13 cellular contexts compared by ENCODE assay signal in genomic region chr2:64474200-64474630, GRCh38. TPM values are rescaled to one million over a fixed set of nuclear protein-coding genes. Genes with fewer than 3 reads are reported as not detected.
DNase-seq lines count a peak whose midpoint lies in the region; ATAC-seq and TF ChIP-seq lines count a peak whose summit lies in the region.
"Had no signal": no experiment of that assay in that cellular context is flagged by ENCODE, and none has a peak within 500 bp of the region (broad histone marks: within the 10 kb centered on the region; RNA-seq: fewer than 3 reads in every experiment).

No MANE protein-coding gene starts in this region.

- H3K4me3 ChIP-seq in naive thymus-derived CD4-positive, alpha-beta T cell (ENCODE audit: low read length) = no peak overlapping the region
- H3K4me3 ChIP-seq in tibial artery = no peak overlapping the region
- H3K4me3 ChIP-seq: GM23248, stomach had no signal

- intact Hi-C loops in naive thymus-derived CD4-positive, alpha-beta T cell (cut with micrococcal nuclease) = no loop called here
- intact Hi-C loops in tibial artery (cut with DNase I; ENCODE audit: low total_unique reads) = no loop called here

- no peak for TF ChIP-seq CTCF in tibial artery (IDR thresholded peaks at IDR 0.05)

- no peak overlapping the region for H3K27ac ChIP-seq in naive thymus-derived CD4-positive, alpha-beta T cell (ENCODE audit: low read depth, low read length)
- no peak overlapping the region for H3K27ac ChIP-seq in tibial artery
- H3K27ac ChIP-seq: GM23248, stomach had no signal

- POLR2A ChIA-PET in naive thymus-derived CD4-positive, alpha-beta T cell (lab: Charles Lee) = interaction anchor here (0.6 kb wide), 1 partner anchor 72 kb away, joined by 4 read pairs; no protein-coding TSS in a partner anchor

- H3K9me3 ChIP-seq in naive thymus-derived CD4-positive, alpha-beta T cell (ENCODE audit: control insufficient read depth in 2 of 3, low read length in 3 of 3) = no peaks in the 10 kb centered on the region
- H3K9me3 ChIP-seq in tibial artery = no peaks in the 10 kb centered on the region
- H3K9me3 ChIP-seq: stomach had no signal

- ATAC-seq in GM18511 (IDR thresholded peaks at IDR 0.05; ENCODE audit: unreplicated experiment) = peak; percentile 69
- ATAC-seq in HG03565 (IDR thresholded peaks at IDR 0.05; ENCODE audit: unreplicated experiment) = peak; percentile 85
- peak; percentile 37 for ATAC-seq in naive thymus-derived CD4-positive, alpha-beta T cell

- H3K4me3 Mint-ChIP-seq in naive thymus-derived CD4-positive, alpha-beta T cell = no peak overlapping the region

- no peaks in the 10 kb centered on the region for H3K27me3 ChIP-seq in naive thymus-derived CD4-positive, alpha-beta T cell (ENCODE audit: control insufficient read depth in 2 of 2, insufficient read depth in 2 of 2, low read length in 2 of 2)
- H3K27me3 ChIP-seq in tibial artery = no peaks in the 10 kb centered on the region
- H3K27me3 ChIP-seq: stomach had no signal

- DNase-seq in SKM-1 treated with dmso at 0.1 percent for 144 hours (lab: John Stamatoyannopoulos, UW; ENCODE audit: unreplicated experiment) = peak; percentile 80
- DNase-seq in naive thymus-derived CD4-positive, alpha-beta T cell = no peak
- no peak for DNase-seq in NCI-H1694 treated with DMSO at 0.1 percent for 48 hours (lab: John Stamatoyannopoulos, UW)
- DNase-seq in HPDE6-E6E7 (ENCODE audit: extremely low spot score) = no peak
- no peak for DNase-seq in tibial artery
- no peak for DNase-seq in T-helper 9 cell
- DNase-seq: activated gamma-delta T cell, C1 segment of cervical spinal cord, GM23248, stomach, T-helper 1 cell had no signal

- no peaks in the 10 kb centered on the region for H3K9me3 Mint-ChIP-seq in naive thymus-derived CD4-positive, alpha-beta T cell

- no peaks in the 10 kb centered on the region for H3K36me3 Mint-ChIP-seq in naive thymus-derived CD4-positive, alpha-beta T cell

- peaks cover 5 to 27% (median 9%) of the 10 kb centered on the region in 7 donors for H3K4me1 Mint-ChIP-seq in naive thymus-derived CD4-positive, alpha-beta T cell

- CTCF ChIA-PET in naive thymus-derived CD4-positive, alpha-beta T cell (lab: Charles Lee) = interaction anchor here (1.9 kb wide), 1 partner anchor 14 kb away, joined by 5 read pairs; no protein-coding TSS in a partner anchor

- no peak overlapping the region for H3K27ac Mint-ChIP-seq in naive thymus-derived CD4-positive, alpha-beta T cell

- H3K36me3 ChIP-seq in naive thymus-derived CD4-positive, alpha-beta T cell (ENCODE audit: control insufficient read depth in 2 of 3, insufficient read depth in 3 of 3, low read length in 3 of 3) = no peaks in the 10 kb centered on the region
- no peaks in the 10 kb centered on the region for H3K36me3 ChIP-seq in tibial artery
- H3K36me3 ChIP-seq: stomach had no signal

- peaks cover 0 to 9% (median 0%) of the 10 kb centered on the region in 5 donors for H3K27me3 Mint-ChIP-seq in naive thymus-derived CD4-positive, alpha-beta T cell

- no peaks in the 10 kb centered on the region for H3K4me1 ChIP-seq in naive thymus-derived CD4-positive, alpha-beta T cell (ENCODE audit: control insufficient read depth in 2 of 2, insufficient read depth in 2 of 2, low read length in 2 of 2)
- no peaks in the 10 kb centered on the region for H3K4me1 ChIP-seq in tibial artery
- H3K4me1 ChIP-seq: stomach had no signal

RNA-seq across cellular contexts. Expression of gene LGALSL, which starts 20.3 kb away (rescaled TPM):
- 1 to 10 TPM in 2 of 5 experiments, under 1 TPM in 2, not detected in 1; 0.11 to 1.5 (median 0.72) TPM for total RNA-seq in naive thymus-derived CD4-positive, alpha-beta T cell
- polyA plus RNA-seq in naive thymus-derived CD4-positive, alpha-beta T cell = under 1 TPM; 0.20 to 0.58 TPM

RNA-seq across cellular contexts. Expression of gene AFTPH, which starts 49.9 kb away (rescaled TPM):
- total RNA-seq in naive thymus-derived CD4-positive, alpha-beta T cell = 10 to 100 TPM; 25.2 to 46.2 (median 37.0) TPM
- polyA plus RNA-seq in naive thymus-derived CD4-positive, alpha-beta T cell = 10 to 100 TPM; 19.7 to 25.9 TPM
